1 cellular context compared by ENCODE assay signal in genomic region chr17:80870401-80870800, GRCh38.
TF ChIP-seq lines count a peak whose summit lies in the region.

No MANE protein-coding gene starts in this region.

TF ChIP-seq in K562, 482 proteins besides CTCF, POLR2A, EP300 and RAD21 (continued from another document):
- no peak for TF ChIP-seq ZNF318 (IDR thresholded peaks at IDR 0.05; ENCODE audit: borderline replicate concordance in 1 of 2, low read depth in 1 of 2)
